In the genomic region with DNA sequence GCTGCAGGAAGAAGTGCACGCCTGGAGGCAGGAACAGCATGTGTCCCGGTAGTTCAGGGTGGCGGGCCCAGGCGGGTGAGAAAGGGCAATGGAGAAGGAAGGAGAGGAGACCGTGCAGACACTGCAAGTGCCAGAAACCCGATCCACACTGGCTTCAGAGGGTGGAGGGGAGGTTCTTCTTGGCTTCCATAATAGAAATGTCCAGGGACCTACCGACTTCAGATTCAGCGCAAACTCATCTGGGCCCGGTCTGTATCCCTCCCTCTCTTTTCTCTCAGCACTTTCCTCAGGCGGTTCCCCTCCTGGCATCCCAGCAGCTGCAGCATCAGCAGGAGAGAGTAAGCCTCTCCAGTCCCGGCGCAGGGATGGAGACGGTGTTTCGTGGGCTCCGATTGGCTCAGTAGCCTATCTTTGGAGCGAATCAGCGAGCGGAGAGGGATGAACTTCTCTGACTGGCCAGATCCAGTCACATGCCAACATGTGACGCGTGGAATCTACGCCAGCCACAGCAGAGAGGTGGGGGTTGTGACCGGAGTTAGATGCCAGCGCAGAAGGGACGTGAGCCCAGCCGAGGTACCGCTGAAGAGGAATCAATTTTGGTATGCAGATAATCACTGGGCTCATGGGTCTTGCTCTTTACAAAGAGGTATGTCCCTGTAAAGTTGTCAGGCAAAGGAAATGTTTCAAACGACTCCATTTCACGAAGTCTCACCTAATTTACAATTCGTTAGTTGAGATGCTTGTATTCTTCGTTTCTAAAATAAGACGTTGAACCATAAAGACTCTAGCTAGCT, we compare ENCODE assay signal across 1 cellular context.
TF ChIP-seq lines count a peak whose summit lies in the region.

No MANE protein-coding gene starts in this region.

TF ChIP-seq in HepG2, 621 proteins besides CTCF, POLR2A, EP300 and RAD21 (continued from another document and continues in another):
- TF ChIP-seq, protein P1, sequence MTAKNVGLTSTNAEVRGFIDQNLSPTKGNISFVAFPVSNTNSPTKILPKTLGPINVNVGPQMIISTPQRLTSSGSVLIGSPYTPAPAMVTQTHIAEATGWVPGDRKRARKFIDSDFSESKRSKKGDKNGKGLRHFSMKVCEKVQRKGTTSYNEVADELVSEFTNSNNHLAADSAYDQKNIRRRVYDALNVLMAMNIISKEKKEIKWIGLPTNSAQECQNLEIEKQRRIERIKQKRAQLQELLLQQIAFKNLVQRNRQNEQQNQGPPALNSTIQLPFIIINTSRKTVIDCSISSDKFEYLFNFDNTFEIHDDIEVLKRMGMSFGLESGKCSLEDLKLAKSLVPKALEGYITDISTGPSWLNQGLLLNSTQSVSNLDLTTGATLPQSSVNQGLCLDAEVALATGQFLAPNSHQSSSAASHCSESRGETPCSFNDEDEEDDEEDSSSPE (CRISPR knock-in tag; IDR thresholded peaks at IDR 0.05), result peak; percentile 49
- TF ChIP-seq, protein P2, sequence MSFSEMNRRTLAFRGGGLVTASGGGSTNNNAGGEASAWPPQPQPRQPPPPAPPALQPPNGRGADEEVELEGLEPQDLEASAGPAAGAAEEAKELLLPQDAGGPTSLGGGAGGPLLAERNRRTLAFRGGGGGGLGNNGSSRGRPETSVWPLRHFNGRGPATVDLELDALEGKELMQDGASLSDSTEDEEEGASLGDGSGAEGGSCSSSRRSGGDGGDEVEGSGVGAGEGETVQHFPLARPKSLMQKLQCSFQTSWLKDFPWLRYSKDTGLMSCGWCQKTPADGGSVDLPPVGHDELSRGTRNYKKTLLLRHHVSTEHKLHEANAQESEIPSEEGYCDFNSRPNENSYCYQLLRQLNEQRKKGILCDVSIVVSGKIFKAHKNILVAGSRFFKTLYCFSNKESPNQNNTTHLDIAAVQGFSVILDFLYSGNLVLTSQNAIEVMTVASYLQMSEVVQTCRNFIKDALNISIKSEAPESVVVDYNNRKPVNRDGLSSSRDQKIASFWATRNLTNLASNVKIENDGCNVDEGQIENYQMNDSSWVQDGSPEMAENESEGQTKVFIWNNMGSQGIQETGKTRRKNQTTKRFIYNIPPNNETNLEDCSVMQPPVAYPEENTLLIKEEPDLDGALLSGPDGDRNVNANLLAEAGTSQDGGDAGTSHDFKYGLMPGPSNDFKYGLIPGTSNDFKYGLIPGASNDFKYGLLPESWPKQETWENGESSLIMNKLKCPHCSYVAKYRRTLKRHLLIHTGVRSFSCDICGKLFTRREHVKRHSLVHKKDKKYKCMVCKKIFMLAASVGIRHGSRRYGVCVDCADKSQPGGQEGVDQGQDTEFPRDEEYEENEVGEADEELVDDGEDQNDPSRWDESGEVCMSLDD (CRISPR knock-in tag; IDR thresholded peaks at IDR 0.05; ENCODE audit: borderline replicate concordance), result no peak
- TF ChIP-seq HNRNPH1 (optimal IDR thresholded peaks at IDR 0.05; ENCODE audit: low read depth, low read length) (no peak), HIVEP1 (CRISPR knock-in tag; IDR thresholded peaks at IDR 0.05) (no peak), ADNP (CRISPR knock-in tag; IDR thresholded peaks at IDR 0.05) (no peak), MAZ (IDR thresholded peaks at IDR 0.05; ENCODE audit: borderline replicate concordance, low read depth, low read length) (no peak), MAZ (CRISPR knock-in tag; IDR thresholded peaks at IDR 0.05; ENCODE audit: low read depth) (peak; percentile 73; the same call in 1 of the 2 replicates), NRL (CRISPR knock-in tag; IDR thresholded peaks at IDR 0.05; ENCODE audit: borderline replicate concordance) (peak; percentile 72; the same call in 1 of the 2 replicates), CCAR2 (optimal IDR thresholded peaks at IDR 0.05; ENCODE audit: low read depth, low read length) (no peak), PRMT3 (CRISPR knock-in tag; IDR thresholded peaks at IDR 0.05; ENCODE audit: borderline replicate concordance, low read depth) (no peak), KLF11 (CRISPR knock-in tag; IDR thresholded peaks at IDR 0.05) (no peak), ZBTB21 (CRISPR knock-in tag; IDR thresholded peaks at IDR 0.05) (no peak), SMAD1 (CRISPR knock-in tag; IDR thresholded peaks at IDR 0.05; ENCODE audit: borderline replicate concordance, low read depth) (no peak), CBFB (CRISPR knock-in tag; IDR thresholded peaks at IDR 0.05) (no peak), PRPF4 (IDR thresholded peaks at IDR 0.05; ENCODE audit: low read depth, low read length, poor library complexity, severe bottlenecking) (no peak), ZBTB42 (CRISPR knock-in tag; IDR thresholded peaks at IDR 0.05) (no peak), TBX3 (IDR thresholded peaks at IDR 0.05; ENCODE audit: borderline replicate concordance) (no peak), IRX3 (CRISPR knock-in tag; IDR thresholded peaks at IDR 0.05; ENCODE audit: borderline replicate concordance, low read depth) (no peak), ELF3 (CRISPR knock-in tag; IDR thresholded peaks at IDR 0.05) (peak; percentile 47; the same call in 1 of the 2 replicates), ZBTB38 (CRISPR knock-in tag; IDR thresholded peaks at IDR 0.05) (no peak), U2AF1 (optimal IDR thresholded peaks at IDR 0.05; ENCODE audit: low read depth, low read length) (no peak), NR2C2 (CRISPR knock-in tag; IDR thresholded peaks at IDR 0.05; ENCODE audit: borderline replicate concordance) (no peak), KDM4B (CRISPR knock-in tag; IDR thresholded peaks at IDR 0.05) (no peak), ZNF883 (CRISPR knock-in tag; IDR thresholded peaks at IDR 0.05; ENCODE audit: not compliant biosample characterization) (no peak), ZBTB7A (CRISPR knock-in tag; IDR thresholded peaks at IDR 0.05) (no peak), FOXP1 (IDR thresholded peaks at IDR 0.05) (no peak), FOXP1 (CRISPR knock-in tag; IDR thresholded peaks at IDR 0.05) (no peak), ZNF446 (CRISPR knock-in tag; IDR thresholded peaks at IDR 0.05) (no peak)
- TF ChIP-seq, protein P3, sequence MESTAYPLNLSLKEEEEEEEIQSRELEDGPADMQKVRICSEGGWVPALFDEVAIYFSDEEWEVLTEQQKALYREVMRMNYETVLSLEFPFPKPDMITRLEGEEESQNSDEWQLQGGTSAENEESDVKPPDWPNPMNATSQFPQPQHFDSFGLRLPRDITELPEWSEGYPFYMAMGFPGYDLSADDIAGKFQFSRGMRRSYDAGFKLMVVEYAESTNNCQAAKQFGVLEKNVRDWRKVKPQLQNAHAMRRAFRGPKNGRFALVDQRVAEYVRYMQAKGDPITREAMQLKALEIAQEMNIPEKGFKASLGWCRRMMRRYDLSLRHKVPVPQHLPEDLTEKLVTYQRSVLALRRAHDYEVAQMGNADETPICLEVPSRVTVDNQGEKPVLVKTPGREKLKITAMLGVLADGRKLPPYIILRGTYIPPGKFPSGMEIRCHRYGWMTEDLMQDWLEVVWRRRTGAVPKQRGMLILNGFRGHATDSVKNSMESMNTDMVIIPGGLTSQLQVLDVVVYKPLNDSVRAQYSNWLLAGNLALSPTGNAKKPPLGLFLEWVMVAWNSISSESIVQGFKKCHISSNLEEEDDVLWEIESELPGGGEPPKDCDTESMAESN (CRISPR knock-in tag; conservative IDR thresholded peaks at IDR 0.05), result 0 out of 2 replicates have a peak, but pooled peaks have one; percentile 53
- TF ChIP-seq, protein P4, sequence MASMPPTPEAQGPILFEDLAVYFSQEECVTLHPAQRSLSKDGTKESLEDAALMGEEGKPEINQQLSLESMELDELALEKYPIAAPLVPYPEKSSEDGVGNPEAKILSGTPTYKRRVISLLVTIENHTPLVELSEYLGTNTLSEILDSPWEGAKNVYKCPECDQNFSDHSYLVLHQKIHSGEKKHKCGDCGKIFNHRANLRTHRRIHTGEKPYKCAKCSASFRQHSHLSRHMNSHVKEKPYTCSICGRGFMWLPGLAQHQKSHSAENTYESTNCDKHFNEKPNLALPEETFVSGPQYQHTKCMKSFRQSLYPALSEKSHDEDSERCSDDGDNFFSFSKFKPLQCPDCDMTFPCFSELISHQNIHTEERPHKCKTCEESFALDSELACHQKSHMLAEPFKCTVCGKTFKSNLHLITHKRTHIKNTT (CRISPR knock-in tag; IDR thresholded peaks at IDR 0.05), result no peak
- TF ChIP-seq, protein P5, sequence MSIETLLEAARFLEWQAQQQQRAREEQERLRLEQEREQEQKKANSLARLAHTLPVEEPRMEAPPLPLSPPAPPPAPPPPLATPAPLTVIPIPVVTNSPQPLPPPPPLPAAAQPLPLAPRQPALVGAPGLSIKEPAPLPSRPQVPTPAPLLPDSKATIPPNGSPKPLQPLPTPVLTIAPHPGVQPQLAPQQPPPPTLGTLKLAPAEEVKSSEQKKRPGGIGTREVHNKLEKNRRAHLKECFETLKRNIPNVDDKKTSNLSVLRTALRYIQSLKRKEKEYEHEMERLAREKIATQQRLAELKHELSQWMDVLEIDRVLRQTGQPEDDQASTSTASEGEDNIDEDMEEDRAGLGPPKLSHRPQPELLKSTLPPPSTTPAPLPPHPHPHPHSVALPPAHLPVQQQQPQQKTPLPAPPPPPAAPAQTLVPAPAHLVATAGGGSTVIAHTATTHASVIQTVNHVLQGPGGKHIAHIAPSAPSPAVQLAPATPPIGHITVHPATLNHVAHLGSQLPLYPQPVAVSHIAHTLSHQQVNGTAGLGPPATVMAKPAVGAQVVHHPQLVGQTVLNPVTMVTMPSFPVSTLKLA (IDR thresholded peaks at IDR 0.05), result peak; percentile 36
- TF ChIP-seq, protein P6, sequence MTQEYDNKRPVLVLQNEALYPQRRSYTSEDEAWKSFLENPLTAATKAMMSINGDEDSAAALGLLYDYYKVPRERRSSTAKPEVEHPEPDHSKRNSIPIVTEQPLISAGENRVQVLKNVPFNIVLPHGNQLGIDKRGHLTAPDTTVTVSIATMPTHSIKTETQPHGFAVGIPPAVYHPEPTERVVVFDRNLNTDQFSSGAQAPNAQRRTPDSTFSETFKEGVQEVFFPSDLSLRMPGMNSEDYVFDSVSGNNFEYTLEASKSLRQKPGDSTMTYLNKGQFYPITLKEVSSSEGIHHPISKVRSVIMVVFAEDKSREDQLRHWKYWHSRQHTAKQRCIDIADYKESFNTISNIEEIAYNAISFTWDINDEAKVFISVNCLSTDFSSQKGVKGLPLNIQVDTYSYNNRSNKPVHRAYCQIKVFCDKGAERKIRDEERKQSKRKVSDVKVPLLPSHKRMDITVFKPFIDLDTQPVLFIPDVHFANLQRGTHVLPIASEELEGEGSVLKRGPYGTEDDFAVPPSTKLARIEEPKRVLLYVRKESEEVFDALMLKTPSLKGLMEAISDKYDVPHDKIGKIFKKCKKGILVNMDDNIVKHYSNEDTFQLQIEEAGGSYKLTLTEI (CRISPR knock-in tag; conservative IDR thresholded peaks at IDR 0.05), result no peak
- TF ChIP-seq, protein P7, sequence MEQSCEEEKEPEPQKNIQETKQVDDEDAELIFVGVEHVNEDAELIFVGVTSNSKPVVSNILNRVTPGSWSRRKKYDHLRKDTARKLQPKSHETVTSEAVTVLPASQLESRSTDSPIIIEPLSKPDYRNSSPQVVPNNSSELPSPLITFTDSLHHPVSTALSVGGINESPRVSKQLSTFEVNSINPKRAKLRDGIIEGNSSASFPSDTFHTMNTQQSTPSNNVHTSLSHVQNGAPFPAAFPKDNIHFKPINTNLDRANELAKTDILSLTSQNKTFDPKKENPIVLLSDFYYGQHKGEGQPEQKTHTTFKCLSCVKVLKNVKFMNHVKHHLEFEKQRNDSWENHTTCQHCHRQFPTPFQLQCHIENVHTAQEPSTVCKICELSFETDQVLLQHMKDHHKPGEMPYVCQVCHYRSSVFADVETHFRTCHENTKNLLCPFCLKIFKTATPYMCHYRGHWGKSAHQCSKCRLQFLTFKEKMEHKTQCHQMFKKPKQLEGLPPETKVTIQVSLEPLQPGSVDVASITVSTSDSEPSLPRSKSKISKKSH (CRISPR knock-in tag; IDR thresholded peaks at IDR 0.05; ENCODE audit: borderline replicate concordance), result peak; percentile 82; the same call in 1 of the 2 replicates
- TF ChIP-seq, protein P8, sequence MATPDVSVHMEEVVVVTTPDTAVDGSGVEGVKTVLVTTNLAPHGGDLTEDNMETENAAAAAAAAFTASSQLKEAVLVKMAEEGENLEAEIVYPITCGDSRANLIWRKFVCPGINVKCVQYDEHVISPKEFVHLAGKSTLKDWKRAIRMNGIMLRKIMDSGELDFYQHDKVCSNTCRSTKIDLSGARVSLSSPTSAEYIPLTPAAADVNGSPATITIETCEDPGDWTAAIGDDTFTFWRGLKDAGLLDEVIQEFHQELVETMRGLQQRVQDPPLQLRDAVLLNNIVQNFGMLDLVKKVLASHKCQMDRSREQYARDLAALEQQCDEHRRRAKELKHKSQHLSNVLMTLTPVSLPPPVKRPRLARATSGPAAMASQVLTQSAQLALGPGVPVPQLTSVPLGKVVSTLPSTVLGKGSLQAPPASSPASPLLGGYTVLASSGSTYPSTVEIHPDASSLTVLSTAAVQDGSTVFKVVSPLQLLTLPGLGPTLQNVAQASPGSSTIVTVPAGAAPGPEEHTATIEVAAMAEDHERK (CRISPR knock-in tag; IDR thresholded peaks at IDR 0.05; ENCODE audit: low read depth), result no peak
- TF ChIP-seq, protein P9, sequence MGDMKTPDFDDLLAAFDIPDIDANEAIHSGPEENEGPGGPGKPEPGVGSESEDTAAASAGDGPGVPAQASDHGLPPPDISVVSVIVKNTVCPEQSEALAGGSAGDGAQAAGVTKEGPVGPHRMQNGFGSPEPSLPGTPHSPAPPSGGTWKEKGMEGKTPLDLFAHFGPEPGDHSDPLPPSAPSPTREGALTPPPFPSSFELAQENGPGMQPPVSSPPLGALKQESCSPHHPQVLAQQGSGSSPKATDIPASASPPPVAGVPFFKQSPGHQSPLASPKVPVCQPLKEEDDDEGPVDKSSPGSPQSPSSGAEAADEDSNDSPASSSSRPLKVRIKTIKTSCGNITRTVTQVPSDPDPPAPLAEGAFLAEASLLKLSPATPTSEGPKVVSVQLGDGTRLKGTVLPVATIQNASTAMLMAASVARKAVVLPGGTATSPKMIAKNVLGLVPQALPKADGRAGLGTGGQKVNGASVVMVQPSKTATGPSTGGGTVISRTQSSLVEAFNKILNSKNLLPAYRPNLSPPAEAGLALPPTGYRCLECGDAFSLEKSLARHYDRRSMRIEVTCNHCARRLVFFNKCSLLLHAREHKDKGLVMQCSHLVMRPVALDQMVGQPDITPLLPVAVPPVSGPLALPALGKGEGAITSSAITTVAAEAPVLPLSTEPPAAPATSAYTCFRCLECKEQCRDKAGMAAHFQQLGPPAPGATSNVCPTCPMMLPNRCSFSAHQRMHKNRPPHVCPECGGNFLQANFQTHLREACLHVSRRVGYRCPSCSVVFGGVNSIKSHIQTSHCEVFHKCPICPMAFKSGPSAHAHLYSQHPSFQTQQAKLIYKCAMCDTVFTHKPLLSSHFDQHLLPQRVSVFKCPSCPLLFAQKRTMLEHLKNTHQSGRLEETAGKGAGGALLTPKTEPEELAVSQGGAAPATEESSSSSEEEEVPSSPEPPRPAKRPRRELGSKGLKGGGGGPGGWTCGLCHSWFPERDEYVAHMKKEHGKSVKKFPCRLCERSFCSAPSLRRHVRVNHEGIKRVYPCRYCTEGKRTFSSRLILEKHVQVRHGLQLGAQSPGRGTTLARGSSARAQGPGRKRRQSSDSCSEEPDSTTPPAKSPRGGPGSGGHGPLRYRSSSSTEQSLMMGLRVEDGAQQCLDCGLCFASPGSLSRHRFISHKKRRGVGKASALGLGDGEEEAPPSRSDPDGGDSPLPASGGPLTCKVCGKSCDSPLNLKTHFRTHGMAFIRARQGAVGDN (CRISPR knock-in tag; IDR thresholded peaks at IDR 0.05), result peak; percentile 77
- TF ChIP-seq, protein P10, sequence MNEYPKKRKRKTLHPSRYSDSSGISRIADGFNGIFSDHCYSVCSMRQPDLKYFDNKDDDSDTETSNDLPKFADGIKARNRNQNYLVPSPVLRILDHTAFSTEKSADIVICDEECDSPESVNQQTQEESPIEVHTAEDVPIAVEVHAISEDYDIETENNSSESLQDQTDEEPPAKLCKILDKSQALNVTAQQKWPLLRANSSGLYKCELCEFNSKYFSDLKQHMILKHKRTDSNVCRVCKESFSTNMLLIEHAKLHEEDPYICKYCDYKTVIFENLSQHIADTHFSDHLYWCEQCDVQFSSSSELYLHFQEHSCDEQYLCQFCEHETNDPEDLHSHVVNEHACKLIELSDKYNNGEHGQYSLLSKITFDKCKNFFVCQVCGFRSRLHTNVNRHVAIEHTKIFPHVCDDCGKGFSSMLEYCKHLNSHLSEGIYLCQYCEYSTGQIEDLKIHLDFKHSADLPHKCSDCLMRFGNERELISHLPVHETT (CRISPR knock-in tag; conservative IDR thresholded peaks at IDR 0.05), result no peak; the same call in 1 of the 2 replicates
